In genomic region chr10:88557659-88558058, GRCh38 we compare ENCODE assay signal across 20 cellular contexts. TPM values are rescaled to one million over a fixed set of nuclear protein-coding genes. Genes with fewer than 3 reads are reported as not detected.
DNase-seq lines count a peak whose midpoint lies in the region; ATAC-seq and TF ChIP-seq lines count a peak whose summit lies in the region.
"Had no signal": no experiment of that assay in that cellular context is flagged by ENCODE, and none has a peak within 500 bp of the region (broad histone marks: within the 10 kb centered on the region; RNA-seq: fewer than 3 reads in every experiment).

No MANE protein-coding gene starts in this region.

- no peak for ATAC-seq in heart right ventricle
- ATAC-seq: right cardiac atrium had no signal

- H3K36me3 Mint-ChIP-seq in chondrocyte (ENCODE audit: low read depth), result peaks cover 3% of the 10 kb centered on the region

- H3K27me3 ChIP-seq in heart right ventricle, result no peaks in the 10 kb centered on the region
- H3K27me3 ChIP-seq: cardiac muscle cell had no signal

- H3K4me1 Mint-ChIP-seq in chondrocyte (ENCODE audit: low read depth), result peaks cover 17% of the 10 kb centered on the region
- H3K4me1 Mint-ChIP-seq: memory B cell had no signal

- H3K9me3 Mint-ChIP-seq in chondrocyte (ENCODE audit: low read depth), result no peaks in the 10 kb centered on the region
- H3K9me3 Mint-ChIP-seq: IgD-negative memory B cell, memory B cell had no signal

- no peaks in the 10 kb centered on the region for H3K36me3 ChIP-seq in heart right ventricle
- H3K36me3 ChIP-seq: cardiac muscle cell, thoracic aorta had no signal

- H3K4me3 Mint-ChIP-seq in chondrocyte (ENCODE audit: unreplicated experiment), result no peak overlapping the region
- H3K4me3 Mint-ChIP-seq: IgD-negative memory B cell, memory B cell had no signal

- H3K27me3 Mint-ChIP-seq in chondrocyte (ENCODE audit: low read depth), result no peaks in the 10 kb centered on the region
- H3K27me3 Mint-ChIP-seq: IgD-negative memory B cell, memory B cell had no signal

- TF ChIP-seq CTCF in chondrocyte (IDR thresholded peaks at IDR 0.05), result no peak
- TF ChIP-seq CTCF in heart right ventricle (IDR thresholded peaks at IDR 0.05), result no peak

- intact Hi-C loops in heart right ventricle (cut with DNase I), result loop anchor here in 6 of 10 donors (10.0 kb wide), 5 partner anchors 123 to 303 kb away; no protein-coding TSS in a partner anchor

- H3K4me1 ChIP-seq in heart right ventricle, result no peaks in the 10 kb centered on the region

- DNase-seq in EL, result peak; percentile 58
- DNase-seq in LHCN-M2 (ENCODE audit: low read depth), result peak; percentile 77
- no peak for DNase-seq in chondrocyte (ENCODE audit: low spot score)
- DNase-seq in renal cortical epithelial cell (ENCODE audit: low read depth), result peak; percentile 59
- DNase-seq in NCI-H1694 treated with DMSO at 0.1 percent for 48 hours (lab: John Stamatoyannopoulos, UW), result no peak
- no peak for DNase-seq in SW 1271 (lab: John Stamatoyannopoulos, UW)
- no peak for DNase-seq in heart right ventricle
- DNase-seq in NCI-H2107 (lab: John Stamatoyannopoulos, UW), result no peak
- DNase-seq: activated CD4-positive, alpha-beta T cell treated with anti-CD3 and anti-CD28 coated beads for 4 hours; activated CD8-positive, alpha-beta memory T cell treated with anti-CD3 and anti-CD28 coated beads, Interleukin-2, amount 50 U/mL, for 48 hours; DMS53; H7; NCI-H1092; right cardiac atrium; stimulated activated CD4-positive, alpha-beta T cell treated with anti-CD3 and anti-CD28 coated beads, Interleukin-4, amount 100 ng/mL, for 1 hour had no signal

- H3K4me3 ChIP-seq in heart right ventricle, result no peak overlapping the region
- H3K4me3 ChIP-seq: cardiac muscle cell, thoracic aorta had no signal

- H3K27ac ChIP-seq in heart right ventricle, result no peak overlapping the region
- H3K27ac ChIP-seq: C4-2B, cardiac muscle cell, thoracic aorta had no signal

- no peaks in the 10 kb centered on the region for H3K9me3 ChIP-seq in heart right ventricle
- H3K9me3 ChIP-seq: thoracic aorta had no signal

- H3K27ac Mint-ChIP-seq in chondrocyte (ENCODE audit: unreplicated experiment), result peak overlapping the region; percentile 67
- H3K27ac Mint-ChIP-seq: IgD-negative memory B cell, memory B cell had no signal

- WGBS in heart right ventricle, 2 donors, result 84 to 87% methylated on average over 2 of the region's 2 CpGs

RNA-seq across cellular contexts. Expression of gene RNLS, which starts 25.5 kb away (rescaled TPM):
- total RNA-seq in LHCN-M2 (2014; rRNA removed) (not detected in 2 replicates), chondrocyte (5.1 to 5.8 TPM (median 5.3 TPM) in 3 replicates), renal cortical epithelial cell (16.0 and 27.7 TPM in 2 replicates), heart right ventricle (10 to 100 TPM in 9 of 10 donors, 1 to 10 TPM in 1; 9.7 to 22.2 (median 18.1) TPM)
- polyA plus RNA-seq in LHCN-M2 (2012), result 0.09 TPM
- 1 to 10 TPM; 4.1 to 4.5 TPM for polyA plus RNA-seq in heart right ventricle

RNA-seq across cellular contexts. Expression of gene LIPJ, which starts 28.9 kb away (rescaled TPM):
- total RNA-seq in LHCN-M2 (2014; rRNA removed) (not detected in 2 replicates), chondrocyte (not detected in 3 replicates), renal cortical epithelial cell (0.05 TPM in 1 of 2 replicates, not detected in the other), heart right ventricle (under 1 TPM in 4 of 10 donors, not detected in 6; 0.16 to 0.53 (median 0.31) TPM)
- polyA plus RNA-seq in LHCN-M2 (2012), result not detected
- polyA plus RNA-seq in heart right ventricle, result under 1 TPM; 0.01 to 0.37 TPM
- total RNA-seq: cardiac muscle cell, H7 had no signal
- polyA plus RNA-seq: cardiac muscle cell, IgD-negative memory B cell had no signal

Comparison
In these comparisons a context has a peak if more than half of its experiments do, and no peak if none do; other contexts are left out.
1. DNase-seq: peak in EL (single experiment), LHCN-M2 (single experiment) and renal cortical epithelial cell (single experiment); none in chondrocyte (single experiment), NCI-H1694 treated with DMSO at 0.1 percent for 48 hours (single experiment), SW 1271 (0 of 2), heart right ventricle (0 of 2) and NCI-H2107 (single experiment).